In genomic region chr18:58635891-58636290, GRCh38 we compare ENCODE assay signal across 12 cellular contexts. TPM values are rescaled to one million over a fixed set of nuclear protein-coding genes. Genes with fewer than 3 reads are reported as not detected.
A peak's percentile ranks its signal among the peaks of the same experiment; 100 is the strongest.
DNase-seq lines count a peak whose midpoint lies in the region; ATAC-seq, FAIRE-seq and TF ChIP-seq lines count a peak whose summit lies in the region.
"Had no signal": no experiment of that assay in that cellular context is flagged by ENCODE, and none has a peak within 500 bp of the region (broad histone marks: within the 10 kb centered on the region; RNA-seq: fewer than 3 reads in every experiment).

No MANE protein-coding gene starts in this region.

- H3K27ac ChIP-seq in HepG2 (ENCODE audit: extremely low read length, insufficient read depth, low read length) (no peak overlapping the region), right lobe of liver (no peak overlapping the region)
- H3K27ac ChIP-seq: BLaER1 had no signal

- ATAC-seq in HepG2 (no peak), right lobe of liver (no peak), GM21737 (IDR thresholded peaks at IDR 0.05; ENCODE audit: unreplicated experiment) (no peak)
- ATAC-seq in activated T-helper 17 cell treated with anti-CD3 and anti-CD28 coated beads, Interleukin-2, amount 50 U/mL, for 72 hours (replicated peaks): peak; percentile 70

- no peak overlapping the region for H2AFZ ChIP-seq in HepG2 (ENCODE audit: low read length)

- H3K9ac ChIP-seq in HepG2 (ENCODE audit: insufficient read depth, low read depth, low read length): no peak overlapping the region
- H3K9ac ChIP-seq: BLaER1 had no signal

- H3K4me3 Mint-ChIP-seq in activated T-helper 17 cell treated with anti-CD3 and anti-CD28 coated beads, Interleukin-2, amount 50 U/mL, for 72 hours: peak overlapping the region; percentile 3
- H3K4me3 Mint-ChIP-seq: nephron progenitor cell had no signal

- TF ChIP-seq CTCF in HepG2 (CRISPR knock-in tag; IDR thresholded peaks at IDR 0.05) (no peak), right lobe of liver (IDR thresholded peaks at IDR 0.05) (no peak)

- WGBS in HepG2 (ENCODE audit: low lambda C conversion rate): 4% methylated on average over 3 of the region's 4 CpGs
- 47% methylated on average over 4 of the region's 4 CpGs for WGBS in right lobe of liver (ENCODE audit: insufficient coverage, low coverage, low lambda C conversion rate, missing lambda C conversion rate)

- peaks cover 10% of the 10 kb centered on the region for H3K4me1 Mint-ChIP-seq in activated T-helper 17 cell treated with anti-CD3 and anti-CD28 coated beads, Interleukin-2, amount 50 U/mL, for 72 hours

- H3K9me3 ChIP-seq in HepG2 (ENCODE audit: low read length) (no peaks in the 10 kb centered on the region), right lobe of liver (no peaks in the 10 kb centered on the region)
- H3K9me3 ChIP-seq: BLaER1 had no signal

- CTCF ChIA-PET in HepG2 (lab: Yijun Ruan, JAX; ENCODE audit: low intra/inter-chr PET ratio, low total read pairs): no interaction called here

- H3K36me3 ChIP-seq in HepG2 (replicated peaks in 1 of 2; ENCODE audit: control insufficient read depth in 1 of 2, insufficient read depth in 2 of 2, low read length in 2 of 2) (no peaks in the 10 kb centered on the region), right lobe of liver (no peaks in the 10 kb centered on the region)
- H3K36me3 ChIP-seq: BLaER1 had no signal

- DNase-seq in HepG2 (ENCODE audit: low spot score): no peak
- DNase-seq in right lobe of liver: no peak
- peak; percentile 68 for DNase-seq in fibroblast of the conjunctiva (ENCODE audit: low read depth)
- DNase-seq in NCI-H1092 (lab: John Stamatoyannopoulos, UW): no peak
- DNase-seq in HK-2 (ENCODE audit: unreplicated experiment): no peak
- DNase-seq in CD1c-positive myeloid dendritic cell (ENCODE audit: extremely low spot score): no peak
- DNase-seq: NCI-H2029, nephron progenitor cell had no signal

- H3K27me3 ChIP-seq in HepG2 (ENCODE audit: control insufficient read depth in 1 of 2, insufficient read depth in 2 of 2, low read length in 2 of 2): peaks cover 0 to 6% of the 10 kb centered on the region in 2 experiments; a peak in 1 of 5 replicates
- H3K27me3 ChIP-seq in right lobe of liver: no peaks in the 10 kb centered on the region
- H3K27me3 ChIP-seq: BLaER1 had no signal

- TF ChIP-seq EP300 in HepG2 (IDR thresholded peaks at IDR 0.05; ENCODE audit: low read depth in 2 of 2, low read length in 2 of 2) (no peak), HepG2 (CRISPR knock-in tag; IDR thresholded peaks at IDR 0.05; ENCODE audit: borderline replicate concordance) (no peak)

- POLR2A ChIA-PET in HepG2 (lab: Yijun Ruan, JAX): no interaction called here

- no peaks in the 10 kb centered on the region for H3K36me3 Mint-ChIP-seq in activated T-helper 17 cell treated with anti-CD3 and anti-CD28 coated beads, Interleukin-2, amount 50 U/mL, for 72 hours (ENCODE audit: low read depth)

- no peaks in the 10 kb centered on the region for H3K79me2 ChIP-seq in HepG2 (ENCODE audit: insufficient read depth, low read length)

- no peak overlapping the region for H3K4me3 ChIP-seq in HepG2 (replicated peaks in 1 of 3; ENCODE audit: insufficient read depth in 1 of 3, low read depth in 2 of 3, low read length in 3 of 3)
- H3K4me3 ChIP-seq in right lobe of liver: no peak overlapping the region
- H3K4me3 ChIP-seq: BLaER1 had no signal

- intact Hi-C loops in HepG2 (cut with micrococcal nuclease; ENCODE audit: unreplicated experiment): no loop called here
- intact Hi-C loops in right lobe of liver (cut with DNase I): no loop called here

- no TSS peak for BruUV-seq in HepG2 (replicated peaks; lab: Mats Ljungman, UMichigan)

- in situ Hi-C loops in HepG2 (cut with HindIII; ENCODE audit: extremely low pct_ligation_motif_present, low pct_unique_long_range_greater_than_20kb): no loop called here

- H3K4me1 ChIP-seq in HepG2 (ENCODE audit: insufficient read depth, low read length) (peaks cover 9% of the 10 kb centered on the region), right lobe of liver (no peaks in the 10 kb centered on the region)

- H3K9me3 Mint-ChIP-seq in activated T-helper 17 cell treated with anti-CD3 and anti-CD28 coated beads, Interleukin-2, amount 50 U/mL, for 72 hours: no peaks in the 10 kb centered on the region
- H3K9me3 Mint-ChIP-seq: nephron progenitor cell had no signal

- H3K27ac Mint-ChIP-seq in activated T-helper 17 cell treated with anti-CD3 and anti-CD28 coated beads, Interleukin-2, amount 50 U/mL, for 72 hours: peak overlapping the region; percentile 74
- H3K27ac Mint-ChIP-seq: nephron progenitor cell had no signal

- H3K27me3 Mint-ChIP-seq in activated T-helper 17 cell treated with anti-CD3 and anti-CD28 coated beads, Interleukin-2, amount 50 U/mL, for 72 hours: no peaks in the 10 kb centered on the region

- TF ChIP-seq POLR2A in HepG2 (IDR thresholded peaks at IDR 0.05; ENCODE audit: insufficient read depth in 1 of 2, low read depth in 2 of 2, low read length in 2 of 2) (no peak), right lobe of liver (IDR thresholded peaks at IDR 0.05) (no peak)

- FAIRE-seq in HepG2 (lab: Jason Lieb, UNC): no peak

- H4K20me1 ChIP-seq in HepG2 (ENCODE audit: insufficient read depth, low read length): no peaks in the 10 kb centered on the region
- H4K20me1 ChIP-seq: BLaER1 had no signal

- H3K4me2 ChIP-seq in HepG2 (ENCODE audit: low read depth, low read length): no peak overlapping the region
- H3K4me2 ChIP-seq: BLaER1 had no signal

- TF ChIP-seq RAD21 in HepG2 (CRISPR knock-in tag; IDR thresholded peaks at IDR 0.05): no peak

TF ChIP-seq in HepG2, 621 proteins besides CTCF, POLR2A, EP300 and RAD21 (continues in another document):
- peak; percentile 22 to 60; a peak in 2 of 4 replicates for TF ChIP-seq MAFK (conservative IDR thresholded peaks at IDR 0.05 in 1 of 2, IDR thresholded peaks at IDR 0.05 in 1 of 2; ENCODE audit: low read length in 2 of 2)
- no peak for TF ChIP-seq HES4 (CRISPR knock-in tag; IDR thresholded peaks at IDR 0.05; ENCODE audit: borderline replicate concordance)
- no peak for TF ChIP-seq ZNF614 (CRISPR knock-in tag; IDR thresholded peaks at IDR 0.05; ENCODE audit: borderline replicate concordance)

RNA-seq across cellular contexts. Expression of gene ALPK2, which starts 7.0 kb away (rescaled TPM):
- 0.21 and 0.31 TPM in 2 replicates for total RNA-seq in HepG2 (2016; rRNA removed; fragmentation: Illumina TruSeq; extraction: Trizol)
- 0.09 and 0.10 TPM in 2 replicates for total RNA-seq in HepG2 (2016; cell fraction: cytosol; rRNA removed; fragmentation: Illumina TruSeq; extraction: Trizol; ENCODE audit: low read depth)
- total RNA-seq in HepG2 (2016; cell fraction: insoluble cytoplasmic fraction; rRNA removed; fragmentation: Illumina TruSeq; extraction: Trizol): 0.21 and 0.24 TPM in 2 replicates
- 0.06 and 0.07 TPM in 2 replicates for total RNA-seq in HepG2 (2016; cell fraction: membrane; rRNA removed; fragmentation: Illumina TruSeq; extraction: Trizol)
- 0.75 and 1.1 TPM in 2 replicates for total RNA-seq in HepG2 (2016; cell fraction: nucleus; rRNA removed; fragmentation: Illumina TruSeq; extraction: Trizol)
- polyA plus RNA-seq in HepG2 (2011; rRNA removed): 2.4 and 3.9 TPM in 2 replicates
- polyA plus RNA-seq in HepG2 (2011; cell fraction: cytosol; rRNA removed): 1.0 and 1.5 TPM in 2 replicates
- 9.1 and 12.8 TPM in 2 replicates for polyA plus RNA-seq in HepG2 (2011; cell fraction: nucleus; rRNA removed)
- 5.6 and 9.2 TPM in 2 replicates for polyA plus RNA-seq in HepG2 (2012)
- polyA plus RNA-seq in HepG2 (2016; cell fraction: cytosol; fragmentation: Illumina TruSeq; extraction: Trizol; ENCODE audit: low read depth): 0.05 and 0.07 TPM in 2 replicates
- polyA plus RNA-seq in HepG2 (2016; cell fraction: insoluble cytoplasmic fraction; fragmentation: Illumina TruSeq; extraction: Trizol; ENCODE audit: low read depth): 0.13 and 0.22 TPM in 2 replicates
- 0.09 and 0.14 TPM in 2 replicates for polyA plus RNA-seq in HepG2 (2016; cell fraction: membrane; fragmentation: Illumina TruSeq; extraction: Trizol; ENCODE audit: low read depth)
- 0.51 and 1.2 TPM in 2 replicates for polyA plus RNA-seq in HepG2 (2016; cell fraction: nucleus; fragmentation: Illumina TruSeq; extraction: Trizol; ENCODE audit: insufficient read depth, low read depth)
- 0.21 and 2.9 TPM in 2 replicates for polyA minus RNA-seq in HepG2 (2011; rRNA and poly(A)+ RNA removed; ENCODE audit: low replicate concordance)
- 1.4 and 2.6 TPM in 2 replicates for polyA minus RNA-seq in HepG2 (2011; cell fraction: cytosol; rRNA and poly(A)+ RNA removed)
- polyA minus RNA-seq in HepG2 (2011; cell fraction: nucleus; rRNA and poly(A)+ RNA removed): 24.1 and 33.8 TPM in 2 replicates
- 10 to 100 TPM in 3 of 6 experiments, 1 to 10 TPM in 2, under 1 TPM in 1; 0.66 to 27.9 (median 8.4) TPM for total RNA-seq in right lobe of liver
- total RNA-seq in activated T-helper 17 cell treated with anti-CD3 and anti-CD28 coated beads, Interleukin-2, amount 50 U/mL, for 72 hours: 1 to 10 TPM in 1 of 2 donors, under 1 TPM in 1; 0.65 to 2.6 TPM
- total RNA-seq: OCI-LY7 had no signal

RNA-seq across cellular contexts. Expression of gene MALT1, which starts 35.4 kb away (rescaled TPM):
- total RNA-seq in HepG2 (2016; rRNA removed; fragmentation: Illumina TruSeq; extraction: Trizol): 43.9 and 58.3 TPM in 2 replicates
- total RNA-seq in HepG2 (2016; cell fraction: cytosol; rRNA removed; fragmentation: Illumina TruSeq; extraction: Trizol; ENCODE audit: low read depth): 12.6 and 16.9 TPM in 2 replicates
- total RNA-seq in HepG2 (2016; cell fraction: insoluble cytoplasmic fraction; rRNA removed; fragmentation: Illumina TruSeq; extraction: Trizol): 42.4 and 58.8 TPM in 2 replicates
- total RNA-seq in HepG2 (2016; cell fraction: membrane; rRNA removed; fragmentation: Illumina TruSeq; extraction: Trizol): 24.9 and 27.8 TPM in 2 replicates
- 42.9 and 45.6 TPM in 2 replicates for total RNA-seq in HepG2 (2016; cell fraction: nucleus; rRNA removed; fragmentation: Illumina TruSeq; extraction: Trizol)
- polyA plus RNA-seq in HepG2 (2011; rRNA removed): 58.7 and 89.0 TPM in 2 replicates
- 25.9 and 33.0 TPM in 2 replicates for polyA plus RNA-seq in HepG2 (2011; cell fraction: cytosol; rRNA removed)
- polyA plus RNA-seq in HepG2 (2011; cell fraction: nucleus; rRNA removed): 93.3 and 107 TPM in 2 replicates
- 35.2 and 39.1 TPM in 2 replicates for polyA plus RNA-seq in HepG2 (2012)
- polyA plus RNA-seq in HepG2 (2016; cell fraction: cytosol; fragmentation: Illumina TruSeq; extraction: Trizol; ENCODE audit: low read depth): 4.8 and 5.1 TPM in 2 replicates
- 31.6 and 31.8 TPM in 2 replicates for polyA plus RNA-seq in HepG2 (2016; cell fraction: insoluble cytoplasmic fraction; fragmentation: Illumina TruSeq; extraction: Trizol; ENCODE audit: low read depth)
- 8.4 and 9.1 TPM in 2 replicates for polyA plus RNA-seq in HepG2 (2016; cell fraction: membrane; fragmentation: Illumina TruSeq; extraction: Trizol; ENCODE audit: low read depth)
- polyA plus RNA-seq in HepG2 (2016; cell fraction: nucleus; fragmentation: Illumina TruSeq; extraction: Trizol; ENCODE audit: insufficient read depth, low read depth): 36.3 and 37.2 TPM in 2 replicates
- 20.1 and 50.7 TPM in 2 replicates for polyA minus RNA-seq in HepG2 (2011; rRNA and poly(A)+ RNA removed; ENCODE audit: low replicate concordance)
- polyA minus RNA-seq in HepG2 (2011; cell fraction: cytosol; rRNA and poly(A)+ RNA removed): 50.6 and 52.2 TPM in 2 replicates
- 154 and 172 TPM in 2 replicates for polyA minus RNA-seq in HepG2 (2011; cell fraction: nucleus; rRNA and poly(A)+ RNA removed)
- 10 to 100 TPM in 3 of 6 experiments, 1 to 10 TPM in 3; 9.2 to 16.0 (median 10.2) TPM for total RNA-seq in right lobe of liver
- total RNA-seq in activated T-helper 17 cell treated with anti-CD3 and anti-CD28 coated beads, Interleukin-2, amount 50 U/mL, for 72 hours: 10 to 100 TPM; 45.3 to 92.3 TPM
